11 cellular contexts compared by ENCODE assay signal in genomic region chr12:95004610-95005009, GRCh38. TPM values are rescaled to one million over a fixed set of nuclear protein-coding genes. Genes with fewer than 3 reads are reported as not detected.
DNase-seq lines count a peak whose midpoint lies in the region; TF ChIP-seq lines count a peak whose summit lies in the region.
"Had no signal": no experiment of that assay in that cellular context is flagged by ENCODE, and none has a peak within 500 bp of the region (broad histone marks: within the 10 kb centered on the region; RNA-seq: fewer than 3 reads in every experiment).

No MANE protein-coding gene starts in this region.

- peak overlapping the region; percentile 23 for H3K4me3 Mint-ChIP-seq in activated CD4-positive, alpha-beta T cell treated with anti-CD3 and anti-CD28 coated beads, Interleukin-2, amount 10 ng/mL, durations not matched to agents 24 days and 14 days
- peak overlapping the region; percentile 49 for H3K4me3 Mint-ChIP-seq in chondrocyte (ENCODE audit: unreplicated experiment)
- peak overlapping the region; percentile 45 for H3K4me3 Mint-ChIP-seq in progenitor cell of endocrine pancreas (ENCODE audit: low read depth)

- H3K9me3 Mint-ChIP-seq in activated CD4-positive, alpha-beta T cell treated with anti-CD3 and anti-CD28 coated beads, Interleukin-2, amount 10 ng/mL, durations not matched to agents 24 days and 14 days: peaks cover 12% of the 10 kb centered on the region
- H3K9me3 Mint-ChIP-seq in chondrocyte (ENCODE audit: low read depth) (peaks cover 16% of the 10 kb centered on the region), progenitor cell of endocrine pancreas (ENCODE audit: low read depth) (peaks cover 6% of the 10 kb centered on the region)

- intact Hi-C loops in activated CD4-positive, alpha-beta T cell treated with anti-CD3 and anti-CD28 coated beads, Interleukin-2, amount 10 ng/mL, durations not matched to agents 24 days and 14 days (cut with micrococcal nuclease): loop anchor here (10.0 kb wide), 1 partner anchor 550 kb away; the partner anchor contains the start of gene CEP83

- no peak for TF ChIP-seq CTCF in chondrocyte (IDR thresholded peaks at IDR 0.05)
- no peak for TF ChIP-seq CTCF in progenitor cell of endocrine pancreas (IDR thresholded peaks at IDR 0.05; ENCODE audit: unreplicated experiment)

- peaks cover 20% of the 10 kb centered on the region for H3K4me1 Mint-ChIP-seq in activated CD4-positive, alpha-beta T cell treated with anti-CD3 and anti-CD28 coated beads, Interleukin-2, amount 10 ng/mL, durations not matched to agents 24 days and 14 days
- H3K4me1 Mint-ChIP-seq in chondrocyte (ENCODE audit: low read depth) (peaks cover 20% of the 10 kb centered on the region), progenitor cell of endocrine pancreas (ENCODE audit: low read depth) (peaks cover 6% of the 10 kb centered on the region)

- no peak overlapping the region for H3K27ac Mint-ChIP-seq in activated CD4-positive, alpha-beta T cell treated with anti-CD3 and anti-CD28 coated beads, Interleukin-2, amount 10 ng/mL, durations not matched to agents 24 days and 14 days
- H3K27ac Mint-ChIP-seq in chondrocyte (ENCODE audit: unreplicated experiment) (peak overlapping the region; percentile 96), progenitor cell of endocrine pancreas (no peak overlapping the region)

- DNase-seq in activated CD4-positive, alpha-beta T cell treated with anti-CD3 and anti-CD28 coated beads, Interleukin-2, amount 10 ng/mL, durations not matched to agents 24 days and 14 days: no peak
- DNase-seq in activated CD4-positive, alpha-beta T cell treated with anti-CD3 and anti-CD28 coated beads, Interleukin-2, amount 50 U/mL, for 1 hour: no peak
- DNase-seq in NOMO-1 treated with dmso at 0.1 percent for 144 hours (lab: John Stamatoyannopoulos, UW; ENCODE audit: unreplicated experiment) (peak; percentile 16), chondrocyte (ENCODE audit: low spot score) (no peak), progenitor cell of endocrine pancreas (ENCODE audit: low spot score, unreplicated experiment) (no peak), foreskin melanocyte (no peak), amygdala (lab: John Stamatoyannopoulos, UW) (no peak)
- DNase-seq in stimulated activated naive CD4-positive, alpha-beta T cell treated with Interleukin-2 at 50 U/mL for 16 hours (lab: John Stamatoyannopoulos, UW): no peak
- DNase-seq: lower lobe of right lung, NCI-H1436 treated with DMSO at 0.1 percent for 48 hours, right cardiac atrium had no signal

- H3K36me3 Mint-ChIP-seq in activated CD4-positive, alpha-beta T cell treated with anti-CD3 and anti-CD28 coated beads, Interleukin-2, amount 10 ng/mL, durations not matched to agents 24 days and 14 days (ENCODE audit: low read depth): peaks cover 19% of the 10 kb centered on the region
- peaks cover 10% of the 10 kb centered on the region for H3K36me3 Mint-ChIP-seq in chondrocyte (ENCODE audit: low read depth)
- H3K36me3 Mint-ChIP-seq in progenitor cell of endocrine pancreas (ENCODE audit: insufficient read depth): peaks cover 4% of the 10 kb centered on the region

- peaks cover 1% of the 10 kb centered on the region for H3K27me3 Mint-ChIP-seq in activated CD4-positive, alpha-beta T cell treated with anti-CD3 and anti-CD28 coated beads, Interleukin-2, amount 10 ng/mL, durations not matched to agents 24 days and 14 days
- no peaks in the 10 kb centered on the region for H3K27me3 Mint-ChIP-seq in chondrocyte (ENCODE audit: low read depth)
- H3K27me3 Mint-ChIP-seq in progenitor cell of endocrine pancreas: no peaks in the 10 kb centered on the region

RNA-seq across cellular contexts. Expression of gene NDUFA12, which starts 1.1 kb away (rescaled TPM):
- total RNA-seq in activated CD4-positive, alpha-beta T cell treated with anti-CD3 and anti-CD28 coated beads, Interleukin-2, amount 10 ng/mL, durations not matched to agents 24 days and 14 days: 111 and 116 TPM in 2 replicates
- total RNA-seq in chondrocyte (76.9 to 92.4 TPM (median 79.9 TPM) in 3 replicates), progenitor cell of endocrine pancreas (83.9 and 86.5 TPM in 2 replicates)
